ENCODE assay signal across 17 cellular contexts in the genomic region with DNA sequence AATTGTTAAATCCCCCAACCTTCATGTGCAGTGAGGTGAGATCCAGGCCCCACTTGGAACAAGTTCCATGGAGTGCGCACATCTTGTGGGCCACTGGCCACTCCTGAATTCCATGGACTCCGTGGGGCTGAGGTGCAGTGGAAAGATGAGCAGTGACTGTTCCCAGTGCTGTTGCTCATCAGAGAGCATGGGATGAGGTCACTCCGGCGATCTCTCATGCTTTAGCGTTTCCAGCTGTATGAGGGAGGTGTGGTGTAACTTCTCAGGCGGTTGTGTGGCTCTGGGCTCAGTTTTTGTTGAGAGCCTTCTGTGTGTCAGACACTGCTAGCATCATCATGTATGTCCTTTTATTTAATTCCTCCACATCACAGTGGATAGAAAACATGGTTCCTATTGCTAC.
A peak's percentile ranks its signal among the peaks of the same experiment; 100 is the strongest.
DNase-seq lines count a peak whose midpoint lies in the region; ATAC-seq and TF ChIP-seq lines count a peak whose summit lies in the region.
"Had no signal": no experiment of that assay in that cellular context is flagged by ENCODE, and none has a peak within 500 bp of the region (broad histone marks: within the 10 kb centered on the region; RNA-seq: fewer than 3 reads in every experiment).

No MANE protein-coding gene starts in this region.

- H3K36me3 ChIP-seq in KOPT-K1 (ENCODE audit: insufficient read depth, low read length) = peaks cover 14% of the 10 kb centered on the region

- DNase-seq in AG08396 (ENCODE audit: low spot score) (peak; percentile 46), fibroblast of mammary gland (ENCODE audit: low read depth) (peak; percentile 96), naive B cell (no peak), SHP77 treated with DMSO at 0.1 percent for 48 hours (lab: John Stamatoyannopoulos, UW) (no peak), NCI-H187 (lab: John Stamatoyannopoulos, UW) (no peak)
- DNase-seq in activated naive CD4-positive, alpha-beta T cell treated with anti-CD3 and anti-CD28 coated beads, Interleukin-2, amount 50 U/mL, for 72 hours (ENCODE audit: low spot score in 2 of 2) = no peak
- DNase-seq: activated CD4-positive, alpha-beta T cell treated with anti-CD3 and anti-CD28 coated beads for 4 hours; AML-193; GDM1; mesendoderm; NCI-H1092 treated with DMSO at 0.1 percent for 48 hours; NCI-H524 treated with DMSO at 0.1 percent for 48 hours; retina had no signal

- no peak for ATAC-seq in naive B cell (ENCODE audit: low read depth in 2 of 2)
- no peak for ATAC-seq in activated naive CD4-positive, alpha-beta T cell treated with anti-CD3 and anti-CD28 coated beads, Interleukin-2, amount 50 U/mL, for 72 hours
- no peak for ATAC-seq in GM19328 (IDR thresholded peaks at IDR 0.05; ENCODE audit: unreplicated experiment)

- peak overlapping the region in 5 of 6 donors; percentile 20 to 60 (median 32) for H3K27ac Mint-ChIP-seq in naive B cell
- peak overlapping the region in 1 of 2 donors; percentile 52 for H3K27ac Mint-ChIP-seq in activated naive CD4-positive, alpha-beta T cell treated with anti-CD3 and anti-CD28 coated beads, Interleukin-2, amount 50 U/mL, for 72 hours
- H3K27ac Mint-ChIP-seq: type B pancreatic cell had no signal

- TF ChIP-seq CTCF in fibroblast of mammary gland (conservative IDR thresholded peaks at IDR 0.05; ENCODE audit: control insufficient read depth, insufficient read depth, low read depth, low read length) = no peak

- no peaks in the 10 kb centered on the region for H3K27me3 Mint-ChIP-seq in naive B cell
- H3K27me3 Mint-ChIP-seq: type B pancreatic cell had no signal

- peak overlapping the region; percentile 27 for H3K27ac ChIP-seq in KOPT-K1 (ENCODE audit: low read depth, low read length, poor library complexity, severe bottlenecking)
- H3K27ac ChIP-seq: SK-N-MC had no signal

- no peak overlapping the region for H3K4me3 ChIP-seq in fibroblast of mammary gland (ENCODE audit: control insufficient read depth, low read depth, low read length)
- H3K4me3 ChIP-seq: SK-N-MC had no signal

- no peaks in the 10 kb centered on the region for H3K9me3 Mint-ChIP-seq in naive B cell
- no peaks in the 10 kb centered on the region for H3K9me3 Mint-ChIP-seq in activated naive CD4-positive, alpha-beta T cell treated with anti-CD3 and anti-CD28 coated beads, Interleukin-2, amount 50 U/mL, for 72 hours

- H3K36me3 Mint-ChIP-seq in naive B cell = no peaks in the 10 kb centered on the region
- peaks cover 0 to 8% of the 10 kb centered on the region in 2 donors for H3K36me3 Mint-ChIP-seq in activated naive CD4-positive, alpha-beta T cell treated with anti-CD3 and anti-CD28 coated beads, Interleukin-2, amount 50 U/mL, for 72 hours
- H3K36me3 Mint-ChIP-seq: type B pancreatic cell had no signal

- no peaks in the 10 kb centered on the region for H3K9me3 ChIP-seq in KOPT-K1 (ENCODE audit: insufficient read depth, low read length, poor library complexity, severe bottlenecking)

- no peak overlapping the region for H3K4me3 Mint-ChIP-seq in naive B cell
- H3K4me3 Mint-ChIP-seq: type B pancreatic cell had no signal

- H3K4me1 Mint-ChIP-seq in naive B cell = peaks cover 31 to 37% (median 36%) of the 10 kb centered on the region in 3 donors

Comparison
In these comparisons a context has a peak if more than half of its experiments do, and no peak if none do; other contexts are left out.
1. DNase-seq: peak in AG08396 (single experiment) and fibroblast of mammary gland (single experiment); none in naive B cell (single experiment), activated naive CD4-positive, alpha-beta T cell treated with anti-CD3 and anti-CD28 coated beads, Interleukin-2, amount 50 U/mL, for 72 hours (0 of 2), SHP77 treated with DMSO at 0.1 percent for 48 hours (single experiment) and NCI-H187 (0 of 2).